Comparison of ENCODE assay signal across 8 cellular contexts in the genomic region with DNA sequence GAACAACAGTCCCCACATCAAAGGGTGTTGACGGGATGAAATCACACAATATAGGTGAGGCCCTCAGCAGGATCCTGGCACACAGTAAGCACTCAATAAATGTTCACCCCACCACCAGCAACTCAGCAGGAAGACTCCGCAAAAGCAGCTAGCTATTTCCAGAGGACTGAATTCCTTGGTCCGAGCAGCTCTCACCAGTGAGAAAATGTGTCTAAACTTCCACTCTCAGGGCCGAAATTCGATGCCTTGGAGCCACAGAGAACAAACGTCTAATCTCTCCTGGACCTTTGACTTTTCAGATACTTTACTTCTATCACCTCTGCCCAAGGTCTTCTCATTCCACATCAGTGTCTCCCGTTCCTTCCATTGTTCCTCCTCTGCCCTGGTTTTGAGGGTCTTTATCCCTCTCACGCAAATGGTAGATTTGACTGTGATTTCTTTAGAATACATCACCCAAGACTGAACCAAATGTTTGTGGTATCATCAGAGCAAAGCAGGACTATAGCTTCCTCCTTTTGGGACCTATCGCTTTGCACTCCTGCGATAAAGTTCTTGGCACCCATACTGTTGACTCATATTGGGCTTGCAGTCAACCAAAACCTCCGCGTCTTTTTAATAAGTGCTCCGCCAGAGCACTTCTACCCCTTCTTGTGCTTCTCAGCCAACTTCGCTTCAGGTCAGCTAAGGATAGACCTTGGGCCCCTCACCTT. TPM values are rescaled to one million over a fixed set of nuclear protein-coding genes. Genes with fewer than 3 reads are reported as not detected.
DNase-seq lines count a peak whose midpoint lies in the region; ATAC-seq, FAIRE-seq and TF ChIP-seq lines count a peak whose summit lies in the region.

No MANE protein-coding gene starts in this region.

- peak overlapping the region; percentile 72 to 98 (median 88) for H3K27ac Mint-ChIP-seq in naive thymus-derived CD8-positive, alpha-beta T cell

- H3K36me3 Mint-ChIP-seq in naive thymus-derived CD8-positive, alpha-beta T cell = peaks cover 0 to 3% (median 0%) of the 10 kb centered on the region in 3 donors

- peaks cover 18 to 40% (median 35%) of the 10 kb centered on the region in 4 donors for H3K4me1 Mint-ChIP-seq in naive thymus-derived CD8-positive, alpha-beta T cell

- peak overlapping the region; percentile 80 to 99 (median 88) for H3K4me3 Mint-ChIP-seq in naive thymus-derived CD8-positive, alpha-beta T cell

- H3K36me3 ChIP-seq in GM06990 (ENCODE audit: control insufficient read depth, insufficient read depth, low read length) (no peaks in the 10 kb centered on the region), bronchial epithelial cell (ENCODE audit: control insufficient read depth, insufficient read depth, low read length) (no peaks in the 10 kb centered on the region)

- ATAC-seq in naive thymus-derived CD8-positive, alpha-beta T cell = no peak
- no peak for ATAC-seq in GM18517 (IDR thresholded peaks at IDR 0.05; ENCODE audit: unreplicated experiment)
- ATAC-seq in GM21619 (IDR thresholded peaks at IDR 0.05; ENCODE audit: unreplicated experiment) = no peak
- no peak for ATAC-seq in HG03280 (IDR thresholded peaks at IDR 0.05; ENCODE audit: unreplicated experiment)

- no peak for TF ChIP-seq CTCF in GM06990 (IDR thresholded peaks at IDR 0.05; ENCODE audit: insufficient read depth, low read length, poor library complexity, severe bottlenecking)
- TF ChIP-seq CTCF in bronchial epithelial cell (IDR thresholded peaks at IDR 0.05; ENCODE audit: insufficient read depth, low read length, severe bottlenecking) = no peak

- H3K4me3 ChIP-seq in GM06990 (replicated peaks; ENCODE audit: low read depth, low read length) = peak overlapping the region; percentile 53
- H3K4me3 ChIP-seq in bronchial epithelial cell (ENCODE audit: low read depth, low read length) = no peak overlapping the region

- H3K27me3 ChIP-seq in GM06990 (replicated peaks; ENCODE audit: control insufficient read depth, insufficient read depth, low read length) = no peaks in the 10 kb centered on the region
- no peaks in the 10 kb centered on the region for H3K27me3 ChIP-seq in bronchial epithelial cell (ENCODE audit: control insufficient read depth, insufficient read depth, low read length)

- POLR2A ChIA-PET in naive thymus-derived CD8-positive, alpha-beta T cell (lab: Charles Lee) = interaction anchor here (0.5 to 1.4 kb wide), 4 partner anchors 8 to 516 kb away, joined by 3 to 7 read pairs (median 4); a partner anchor contains a TSS

- DNase-seq in GM06990 (ENCODE audit: extremely low read depth, insufficient read length) (peak; percentile 44), Kasumi-1 (lab: John Stamatoyannopoulos, UW) (peak; percentile 65 to 67), bronchial epithelial cell (ENCODE audit: low read depth) (peak; percentile 83), NCI-H524 treated with DMSO at 0.1 percent for 48 hours (lab: John Stamatoyannopoulos, UW) (no peak)
- no peak for DNase-seq in naive thymus-derived CD8-positive, alpha-beta T cell

- H3K9me3 Mint-ChIP-seq in naive thymus-derived CD8-positive, alpha-beta T cell = no peaks in the 10 kb centered on the region

- no peaks in the 10 kb centered on the region for H3K27me3 Mint-ChIP-seq in naive thymus-derived CD8-positive, alpha-beta T cell

- no peak for FAIRE-seq in bronchial epithelial cell (lab: Jason Lieb, UNC)

RNA-seq across cellular contexts. Expression of a gene that starts 0.9 kb away (rescaled TPM):
- 105 and 127 TPM in 2 replicates for total RNA-seq in bronchial epithelial cell
- total RNA-seq in naive thymus-derived CD8-positive, alpha-beta T cell = 10 to 100 TPM; 80.8 to 94.7 TPM
- 10 to 100 TPM; 48.1 to 63.9 (median 58.3) TPM for polyA plus RNA-seq in naive thymus-derived CD8-positive, alpha-beta T cell

RNA-seq across cellular contexts. Expression of a gene that starts 51.7 kb away (rescaled TPM):
- under 0.01 and 0.13 TPM in 2 replicates for total RNA-seq in bronchial epithelial cell
- total RNA-seq in naive thymus-derived CD8-positive, alpha-beta T cell = not detected
- polyA plus RNA-seq in naive thymus-derived CD8-positive, alpha-beta T cell = not detected

Comparison
In these comparisons a context has a peak if more than half of its experiments do, and no peak if none do; other contexts are left out.
1. DNase-seq: peak in GM06990 (single experiment), Kasumi-1 (2 of 2) and bronchial epithelial cell (single experiment); none in naive thymus-derived CD8-positive, alpha-beta T cell (0 of 10) and NCI-H524 treated with DMSO at 0.1 percent for 48 hours (single experiment).